In genomic region chr17:67377727-67378443, GRCh38 we compare ENCODE assay signal across 7 cellular contexts. TPM values are rescaled to one million over a fixed set of nuclear protein-coding genes. Genes with fewer than 3 reads are reported as not detected.
DNase-seq lines count a peak whose midpoint lies in the region; ATAC-seq and TF ChIP-seq lines count a peak whose summit lies in the region.

No MANE protein-coding gene starts in this region.

- ATAC-seq in HG02870 (IDR thresholded peaks at IDR 0.05; ENCODE audit: unreplicated experiment), result peak; percentile 5

- H2AFZ ChIP-seq in OCI-LY1 (ENCODE audit: low read length), result peak overlapping the region; percentile 58

- no peaks in the 10 kb centered on the region for H3K9me2 ChIP-seq in OCI-LY1 (ENCODE audit: low read depth, low read length)

- H3K36me3 Mint-ChIP-seq in neural crest cell (ENCODE audit: low read depth), result peaks cover 7% of the 10 kb centered on the region

- no peaks in the 10 kb centered on the region for H3K36me3 ChIP-seq in OCI-LY1 (ENCODE audit: insufficient read depth, low read length)

- H3K9me3 ChIP-seq in OCI-LY1 (ENCODE audit: low read length), result no peaks in the 10 kb centered on the region

- no peaks in the 10 kb centered on the region for H3K79me2 ChIP-seq in OCI-LY1 (ENCODE audit: insufficient read depth, low read length)

- H3K27me3 ChIP-seq in OCI-LY1 (ENCODE audit: insufficient read depth, low read length), result peaks cover 14% of the 10 kb centered on the region; the same call in 1 of the 2 replicates

- peaks cover 17% of the 10 kb centered on the region for H3K4me1 ChIP-seq in OCI-LY1 (ENCODE audit: insufficient read depth, low read length, severe bottlenecking)

- peak overlapping the region; percentile 81 for H3K27ac Mint-ChIP-seq in neural crest cell (ENCODE audit: unreplicated experiment)

- H3K27ac ChIP-seq in OCI-LY1 (ENCODE audit: low read depth, low read length, poor library complexity, severe bottlenecking), result peak overlapping the region; percentile 20

- TF ChIP-seq CTCF in GM12873 (IDR thresholded peaks at IDR 0.05; ENCODE audit: insufficient read depth, low read depth, low read length, missing control alignments) (peak; percentile 29), OCI-LY1 (IDR thresholded peaks at IDR 0.05; ENCODE audit: low read length) (peak; percentile 26; the same call in 1 of the 2 replicates), neural crest cell (conservative IDR thresholded peaks at IDR 0.05) (peak; percentile 36)

- H3K9me3 Mint-ChIP-seq in neural crest cell, result no peaks in the 10 kb centered on the region

- no peaks in the 10 kb centered on the region for H4K20me1 ChIP-seq in OCI-LY1 (ENCODE audit: insufficient read depth, low read length)

- H3K27me3 Mint-ChIP-seq in neural crest cell (ENCODE audit: low read depth), result no peaks in the 10 kb centered on the region

- H3F3A ChIP-seq in OCI-LY1 (ENCODE audit: insufficient read depth, low read length), result no peaks in the 10 kb centered on the region

- peak; percentile 44 for DNase-seq in activated T-helper 9 cell treated with anti-CD3 and anti-CD28 coated beads, Interleukin-2, amount 50 U/mL, for 16 hours (ENCODE audit: low read depth)
- peak; percentile 43 for DNase-seq in fibroblast of peridontal ligament (ENCODE audit: extremely low read depth)
- peak; percentile 47 for DNase-seq in neural crest cell (ENCODE audit: low read depth, low spot score)
- DNase-seq in ureter (ENCODE audit: low spot score), result peak; percentile 63

- peak overlapping the region; percentile 87 for H3K4me3 ChIP-seq in OCI-LY1 (ENCODE audit: low read depth, low read length, poor library complexity, severe bottlenecking)

- peak overlapping the region; percentile 76 for H3K9ac ChIP-seq in OCI-LY1 (ENCODE audit: low read length)

- peak overlapping the region; percentile 97 for H3K4me2 ChIP-seq in OCI-LY1 (ENCODE audit: low read length)

- H3K4me3 Mint-ChIP-seq in neural crest cell, result peak overlapping the region; percentile 91

- peaks cover 24% of the 10 kb centered on the region for H3K4me1 Mint-ChIP-seq in neural crest cell

RNA-seq across cellular contexts. Expression of gene PITPNC1, which starts 0.8 kb away (rescaled TPM):
- total RNA-seq in neural crest cell, result 21.5 and 21.9 TPM in 2 replicates
- total RNA-seq in ureter, result 32.1 TPM

RNA-seq across cellular contexts. Expression of gene PSMD12, which starts 11.5 kb away (rescaled TPM):
- 54.7 and 55.6 TPM in 2 replicates for total RNA-seq in neural crest cell
- total RNA-seq in ureter, result 57.8 TPM

Comparison
In these comparisons a context has a peak if more than half of its experiments do, and no peak if none do; other contexts are left out.
1. Peak in every context shown above with its lines: DNase-seq, ATAC-seq, H3K4me3 ChIP-seq and H3K27ac ChIP-seq.